Comparison of ENCODE assay signal across 8 cellular contexts in genomic region chr5:103475629-103476240, GRCh38.
DNase-seq lines count a peak whose midpoint lies in the region; ATAC-seq and TF ChIP-seq lines count a peak whose summit lies in the region.

No MANE protein-coding gene starts in this region.

- H2AFZ ChIP-seq in fibroblast of lung (ENCODE audit: low read length) (no peak overlapping the region), trophoblast cell (ENCODE audit: insufficient read depth, low read length, poor library complexity) (no peak overlapping the region)

- WGBS in trophoblast cell (ENCODE audit: extremely low coverage, insufficient coverage, insufficient read length) = no CpG with 5 or more reads among the region's 4 CpGs

- H3K9me3 ChIP-seq in Peyer's patch (no peaks in the 10 kb centered on the region), fibroblast of lung (ENCODE audit: control insufficient read depth, insufficient read depth, low read depth, low read length) (no peaks in the 10 kb centered on the region), trophoblast cell (ENCODE audit: insufficient read depth, low read depth, low read length) (no peaks in the 10 kb centered on the region)

- H3K4me3 ChIP-seq in GM12865 (ENCODE audit: low read depth, low read length) = no peak overlapping the region
- H3K4me3 ChIP-seq in Peyer's patch = no peak overlapping the region
- H3K4me3 ChIP-seq in fibroblast of lung (replicated peaks in 1 of 4; ENCODE audit: control extremely low read depth in 1 of 4, insufficient read depth in 1 of 4, low read depth in 3 of 4, low read length in 4 of 4) = no peak overlapping the region
- no peak overlapping the region for H3K4me3 ChIP-seq in trophoblast cell (ENCODE audit: low read depth, low read length)

- peak overlapping the region; percentile 94 for H2BK12ac ChIP-seq in trophoblast cell (ENCODE audit: low read length)

- no peak overlapping the region for H4K12ac ChIP-seq in trophoblast cell (ENCODE audit: low read depth, low read length)

- peak; percentile 47 for TF ChIP-seq CTCF in GM12865 (IDR thresholded peaks at IDR 0.05; ENCODE audit: insufficient read depth, low read depth, low read length, missing control alignments)
- peak in 5 of 6 experiments; percentile 13 to 92 (median 82) for TF ChIP-seq CTCF in Peyer's patch (IDR thresholded peaks at IDR 0.05)
- TF ChIP-seq CTCF in fibroblast of lung (conservative IDR thresholded peaks at IDR 0.05 in 1 of 2, IDR thresholded peaks at IDR 0.05 in 1 of 2; ENCODE audit: low read depth in 1 of 2, low read length in 2 of 2) = peak; percentile 36 to 54

- H3K23ac ChIP-seq in trophoblast cell (ENCODE audit: low read length) = no peak overlapping the region

- H3K18ac ChIP-seq in trophoblast cell (ENCODE audit: low read length) = peak overlapping the region; percentile 32

- H3K27ac ChIP-seq in Peyer's patch (no peak overlapping the region), fibroblast of lung (ENCODE audit: insufficient read depth, low read length) (no peak overlapping the region), trophoblast cell (ENCODE audit: low read depth, low read length) (peak overlapping the region; percentile 63)

- peak overlapping the region; percentile 97 for H2BK120ac ChIP-seq in trophoblast cell (ENCODE audit: insufficient read depth, low read length, poor library complexity)

- peak overlapping the region; percentile 38 for H3K4ac ChIP-seq in trophoblast cell (ENCODE audit: low read depth, low read length)

- H3K27me3 ChIP-seq in Peyer's patch = no peaks in the 10 kb centered on the region
- H3K27me3 ChIP-seq in fibroblast of lung (ENCODE audit: control insufficient read depth, insufficient read depth, low read length) = no peaks in the 10 kb centered on the region
- no peaks in the 10 kb centered on the region for H3K27me3 ChIP-seq in trophoblast cell (ENCODE audit: insufficient read depth, low read length)

- peak overlapping the region; percentile 78 for H4K8ac ChIP-seq in trophoblast cell (ENCODE audit: low read depth, low read length)

- H4K91ac ChIP-seq in trophoblast cell (ENCODE audit: low read depth, low read length) = peak overlapping the region; percentile 79

- no peak for ATAC-seq in HG02970 (IDR thresholded peaks at IDR 0.05; ENCODE audit: low FRiP score, unreplicated experiment)

- H3K79me1 ChIP-seq in trophoblast cell (ENCODE audit: low read length) = peaks cover 20% of the 10 kb centered on the region

- H4K20me1 ChIP-seq in fibroblast of lung (ENCODE audit: control insufficient read depth, extremely low read depth, insufficient read depth, low read length) = no peaks in the 10 kb centered on the region

- H3K4me2 ChIP-seq in fibroblast of lung (ENCODE audit: extremely low read depth, insufficient read depth, low read length) (no peak overlapping the region), trophoblast cell (ENCODE audit: low read length) (no peak overlapping the region)

- TF ChIP-seq POLR2A in Peyer's patch (IDR thresholded peaks at IDR 0.05) = no peak

- H3K4me1 ChIP-seq in Peyer's patch (peaks cover 0 to 4% (median 0%) of the 10 kb centered on the region in 4 donors), fibroblast of lung (ENCODE audit: control insufficient read depth, extremely low read depth, insufficient read depth, low read length) (no peaks in the 10 kb centered on the region), trophoblast cell (ENCODE audit: control insufficient read depth in 1 of 2, insufficient read depth in 2 of 2, low read length in 2 of 2) (peaks cover 3 to 11% of the 10 kb centered on the region in 2 experiments)

- no peaks in the 10 kb centered on the region for H3K36me3 ChIP-seq in Peyer's patch
- H3K36me3 ChIP-seq in fibroblast of lung (ENCODE audit: control insufficient read depth, insufficient read depth, low read length) = no peaks in the 10 kb centered on the region
- no peaks in the 10 kb centered on the region for H3K36me3 ChIP-seq in trophoblast cell (ENCODE audit: control insufficient read depth in 1 of 2, insufficient read depth in 2 of 2, low read length in 2 of 2)

- peak overlapping the region; percentile 92 for H2BK5ac ChIP-seq in trophoblast cell (ENCODE audit: low read depth, low read length, poor library complexity)

- H3K9ac ChIP-seq in fibroblast of lung (ENCODE audit: insufficient read depth, low read length) (no peak overlapping the region), trophoblast cell (ENCODE audit: low read length) (no peak overlapping the region)

- peak overlapping the region; percentile 62 for H3K14ac ChIP-seq in trophoblast cell (ENCODE audit: low read length)

- H2AK5ac ChIP-seq in trophoblast cell (ENCODE audit: low read length) = peak overlapping the region; percentile 64

- H3K79me2 ChIP-seq in fibroblast of lung (ENCODE audit: control insufficient read depth, insufficient read depth, low read length) (no peaks in the 10 kb centered on the region), trophoblast cell (ENCODE audit: control insufficient read depth, insufficient read depth, low read length, poor library complexity) (peaks cover 2% of the 10 kb centered on the region)

- peak; percentile 35 for DNase-seq in A172 (ENCODE audit: low spot score)
- DNase-seq in GM12865 (ENCODE audit: low read depth) = peak; percentile 47
- DNase-seq in HT-29 (ENCODE audit: low spot score) = peak; percentile 71
- no peak for DNase-seq in Peyer's patch
- DNase-seq in fibroblast of lung (ENCODE audit: low read depth in 2 of 2) = peak; percentile 36 to 67
- DNase-seq in trophoblast cell = peak in 1 of 2 donors; percentile 88
- no peak for DNase-seq in T-helper 9 cell

Comparison
In these comparisons a context has a peak if more than half of its experiments do, and no peak if none do; other contexts are left out.
1. DNase-seq: peak in A172 (single experiment), GM12865 (single experiment), HT-29 (single experiment) and fibroblast of lung (2 of 2); none in Peyer's patch (0 of 3) and T-helper 9 cell (single experiment).
2. Peak in every context shown above with its lines, with median percentiles within 50 percentile points of each other: CTCF ChIP-seq.